13 cellular contexts compared by ENCODE assay signal in genomic region chr11:66067640-66068039, GRCh38. TPM values are rescaled to one million over a fixed set of nuclear protein-coding genes. Genes with fewer than 3 reads are reported as not detected.
DNase-seq lines count a peak whose midpoint lies in the region; ATAC-seq and TF ChIP-seq lines count a peak whose summit lies in the region.
"Had no signal": no experiment of that assay in that cellular context is flagged by ENCODE, and none has a peak within 500 bp of the region (broad histone marks: within the 10 kb centered on the region; RNA-seq: fewer than 3 reads in every experiment).

No MANE protein-coding gene starts in this region.

- no peaks in the 10 kb centered on the region for H3K27me3 ChIP-seq in right atrium auricular region
- no peaks in the 10 kb centered on the region for H3K27me3 ChIP-seq in adrenal gland
- H3K27me3 ChIP-seq: foreskin keratinocyte had no signal

- H3K27ac ChIP-seq in right atrium auricular region (peak overlapping the region; percentile 94 to 99), adrenal gland (peak overlapping the region in 4 of 5 donors; percentile 88 to 98 (median 94))
- H3K27ac ChIP-seq: foreskin keratinocyte had no signal

- peaks cover 42% of the 10 kb centered on the region for H3K36me3 Mint-ChIP-seq in natural killer cell treated with Interleukin-12 subunit alpha and Interleukin-12 subunit beta and Interleukin-15 and Interleukin-18, amount 100 ng/mL, for 72 hours

- H3K9me3 ChIP-seq in right atrium auricular region (no peaks in the 10 kb centered on the region), adrenal gland (replicated peaks in 1 of 3) (no peaks in the 10 kb centered on the region)

- H3K27me3 Mint-ChIP-seq in natural killer cell treated with Interleukin-12 subunit alpha and Interleukin-12 subunit beta and Interleukin-15 and Interleukin-18, amount 100 ng/mL, for 72 hours, result no peaks in the 10 kb centered on the region

- H3K9me3 Mint-ChIP-seq in natural killer cell treated with Interleukin-12 subunit alpha and Interleukin-12 subunit beta and Interleukin-15 and Interleukin-18, amount 100 ng/mL, for 72 hours, result no peaks in the 10 kb centered on the region
- H3K9me3 Mint-ChIP-seq: activated naive CD4-positive, alpha-beta T cell treated with anti-CD3 and anti-CD28 coated beads, Interleukin-2, amount 50 U/mL, for 72 hours; H9 had no signal

- TF ChIP-seq CTCF in right atrium auricular region (IDR thresholded peaks at IDR 0.05) (no peak), adrenal gland (IDR thresholded peaks at IDR 0.05) (no peak), GM13976 (IDR thresholded peaks at IDR 0.05; ENCODE audit: borderline replicate concordance, control extremely low read depth, extremely low read depth, insufficient read depth, missing control alignments) (no peak)

- in situ Hi-C loops in GM13976 (cut with MboI; ENCODE audit: low sequenced_read_pairs, unreplicated experiment), result no loop called here

- no peak overlapping the region for H3K4me3 Mint-ChIP-seq in natural killer cell treated with Interleukin-12 subunit alpha and Interleukin-12 subunit beta and Interleukin-15 and Interleukin-18, amount 100 ng/mL, for 72 hours

- intact Hi-C loops in left ventricle myocardium superior (cut with micrococcal nuclease), result no loop called here
- intact Hi-C loops in adrenal gland (cut with DNase I), result no loop called here

- H3K27ac Mint-ChIP-seq in natural killer cell treated with Interleukin-12 subunit alpha and Interleukin-12 subunit beta and Interleukin-15 and Interleukin-18, amount 100 ng/mL, for 72 hours, result peak overlapping the region; percentile 92 to 94

- no peak for TF ChIP-seq POLR2A in adrenal gland (IDR thresholded peaks at IDR 0.05)

- H3K4me1 ChIP-seq in right atrium auricular region (peaks cover 0 to 41% of the 10 kb centered on the region in 2 donors), adrenal gland (replicated peaks in 1 of 2) (peaks cover 18 to 39% of the 10 kb centered on the region in 2 donors)

- peaks cover 54 to 57% of the 10 kb centered on the region in 2 donors for H3K4me1 Mint-ChIP-seq in natural killer cell treated with Interleukin-12 subunit alpha and Interleukin-12 subunit beta and Interleukin-15 and Interleukin-18, amount 100 ng/mL, for 72 hours (ENCODE audit: low read depth in 2 of 2)

- peaks cover 59% of the 10 kb centered on the region for H3K36me3 ChIP-seq in right atrium auricular region
- peaks cover 0 to 57% of the 10 kb centered on the region in 2 donors for H3K36me3 ChIP-seq in adrenal gland (replicated peaks in 1 of 2)

- ATAC-seq in left ventricle myocardium superior, result no peak
- no peak for ATAC-seq in natural killer cell treated with Interleukin-12 subunit alpha and Interleukin-12 subunit beta and Interleukin-15 and Interleukin-18, amount 100 ng/mL, for 72 hours
- ATAC-seq in HG03460 (IDR thresholded peaks at IDR 0.05; ENCODE audit: unreplicated experiment), result no peak
- ATAC-seq in GM21717 (IDR thresholded peaks at IDR 0.05; ENCODE audit: unreplicated experiment), result no peak
- ATAC-seq in GM21447 (IDR thresholded peaks at IDR 0.05; ENCODE audit: unreplicated experiment), result no peak

- H3K4me3 ChIP-seq in right atrium auricular region, result no peak overlapping the region
- H3K4me3 ChIP-seq in adrenal gland, result no peak overlapping the region
- H3K4me3 ChIP-seq: SK-N-MC had no signal

- DNase-seq in right atrium auricular region (ENCODE audit: low spot score), result no peak
- no peak for DNase-seq in left ventricle myocardium superior
- no peak for DNase-seq in adrenal gland
- DNase-seq in natural killer cell treated with Interleukin-12 subunit alpha and Interleukin-12 subunit beta and Interleukin-15 and Interleukin-18, amount 100 ng/mL, for 72 hours (ENCODE audit: low spot score), result no peak
- DNase-seq in GM13976 (ENCODE audit: low spot score), result no peak
- DNase-seq: foreskin keratinocyte, NCI-H1417 treated with DMSO at 0.1 percent for 48 hours had no signal

- 67 to 100% (median 89%) methylated on average over 4 of the region's 4 CpGs for WGBS in adrenal gland, 4 donors

RNA-seq across cellular contexts. Expression of gene PACS1, which starts 2.4 kb away (rescaled TPM):
- total RNA-seq in right atrium auricular region (10 to 100 TPM; 47.7 to 88.9 TPM), left ventricle myocardium superior (59.0 TPM), adrenal gland (10 to 100 TPM; 30.5 to 60.5 (median 51.9) TPM)
- polyA plus RNA-seq in adrenal gland, result 10 to 100 TPM; 23.9 to 37.4 (median 29.9) TPM
- total RNA-seq in natural killer cell treated with Interleukin-12 subunit alpha and Interleukin-12 subunit beta and Interleukin-15 and Interleukin-18, amount 100 ng/mL, for 72 hours, result 10 to 100 TPM; 64.3 to 73.3 TPM

RNA-seq across cellular contexts. Expression of gene SF3B2, which starts 15.5 kb away (rescaled TPM):
- total RNA-seq in right atrium auricular region (100 to 1,000 TPM in 1 of 2 donors, 10 to 100 TPM in 1; 62.5 to 111 TPM), left ventricle myocardium superior (70.4 TPM), adrenal gland (100 to 1,000 TPM; 125 to 177 (median 145) TPM)
- 100 to 1,000 TPM; 101 to 196 (median 127) TPM for polyA plus RNA-seq in adrenal gland
- 100 to 1,000 TPM; 227 to 286 TPM for total RNA-seq in natural killer cell treated with Interleukin-12 subunit alpha and Interleukin-12 subunit beta and Interleukin-15 and Interleukin-18, amount 100 ng/mL, for 72 hours

RNA-seq across cellular contexts. Expression of gene GAL3ST3, which starts 18.7 kb away (rescaled TPM):
- total RNA-seq in right atrium auricular region (10 to 100 TPM; 22.7 to 29.0 TPM), left ventricle myocardium superior (3.5 TPM), adrenal gland (under 1 TPM in 3 of 8 donors, not detected in 5; 0.17 to 0.41 (median 0.27) TPM)
- polyA plus RNA-seq in adrenal gland, result not detected
- total RNA-seq in natural killer cell treated with Interleukin-12 subunit alpha and Interleukin-12 subunit beta and Interleukin-15 and Interleukin-18, amount 100 ng/mL, for 72 hours, result not detected
- total RNA-seq: foreskin keratinocyte had no signal
- polyA plus RNA-seq: foreskin keratinocyte had no signal

RNA-seq across cellular contexts. Expression of gene CATSPER1, which starts 41.4 kb away (rescaled TPM):
- total RNA-seq in right atrium auricular region (not detected), left ventricle myocardium superior (not detected), adrenal gland (under 1 TPM in 3 of 8 donors, not detected in 5; 0.20 to 0.47 (median 0.41) TPM)
- polyA plus RNA-seq in adrenal gland, result 1 to 10 TPM in 1 of 3 donors, under 1 TPM in 2; 0.37 to 2.3 (median 0.61) TPM
- 1 to 10 TPM; 1.5 to 8.8 TPM for total RNA-seq in natural killer cell treated with Interleukin-12 subunit alpha and Interleukin-12 subunit beta and Interleukin-15 and Interleukin-18, amount 100 ng/mL, for 72 hours
- total RNA-seq: foreskin keratinocyte, H9 had no signal
- polyA plus RNA-seq: foreskin keratinocyte had no signal

RNA-seq across cellular contexts. Expression of gene CST6, which starts 55.8 kb away (rescaled TPM):
- 1 to 10 TPM; 2.6 to 6.3 TPM for total RNA-seq in right atrium auricular region
- not detected for total RNA-seq in left ventricle myocardium superior
- total RNA-seq in adrenal gland, result under 1 TPM in 1 of 8 donors, not detected in 7; 0.55 TPM
- under 1 TPM in 1 of 3 donors, not detected in 2; 0.24 TPM for polyA plus RNA-seq in adrenal gland
- total RNA-seq in natural killer cell treated with Interleukin-12 subunit alpha and Interleukin-12 subunit beta and Interleukin-15 and Interleukin-18, amount 100 ng/mL, for 72 hours, result under 1 TPM in 1 of 2 donors, not detected in 1; 0.52 TPM
- total RNA-seq: H9 had no signal
